ENCODE assay signal across 2 cellular contexts in genomic region chr9:105242557-105242956, GRCh38.
TF ChIP-seq lines count a peak whose summit lies in the region.

No MANE protein-coding gene starts in this region.

TF ChIP-seq in IMR-90, 13 proteins besides CTCF, POLR2A, EP300 and RAD21:
- TF ChIP-seq USF2 (IDR thresholded peaks at IDR 0.05; ENCODE audit: low read depth, low read length) (no peak), MAFK (IDR thresholded peaks at IDR 0.05; ENCODE audit: low read depth, low read length) (no peak), ELK1 (IDR thresholded peaks at IDR 0.05; ENCODE audit: borderline replicate concordance, low read depth, low read length) (no peak), CEBPB (IDR thresholded peaks at IDR 0.05; ENCODE audit: low read depth, low read length) (no peak), SMC3 (IDR thresholded peaks at IDR 0.05; ENCODE audit: low read depth, low read length) (no peak), NFE2L2 (IDR thresholded peaks at IDR 0.05; ENCODE audit: low read depth, low read length) (no peak), MXI1 (IDR thresholded peaks at IDR 0.05; ENCODE audit: borderline replicate concordance, low read depth, low read length) (no peak), MAZ (IDR thresholded peaks at IDR 0.05; ENCODE audit: borderline replicate concordance, low read depth, low read length) (no peak), RFX5 (IDR thresholded peaks at IDR 0.05; ENCODE audit: low read depth, low read length) (no peak), RCOR1 (IDR thresholded peaks at IDR 0.05; ENCODE audit: insufficient replicate concordance, low read length) (no peak), CHD1 (IDR thresholded peaks at IDR 0.05; ENCODE audit: low read depth, low read length) (no peak), BHLHE40 (IDR thresholded peaks at IDR 0.05; ENCODE audit: low read depth, low read length) (no peak), FOS (IDR thresholded peaks at IDR 0.05; ENCODE audit: low read depth, low read length) (no peak)

TF ChIP-seq in GM12878, 131 proteins besides CTCF, POLR2A, EP300 and RAD21:
- TF ChIP-seq PRDM15 (CRISPR knock-in tag; IDR thresholded peaks at IDR 0.05) (no peak), SKIL (IDR thresholded peaks at IDR 0.05; ENCODE audit: low read depth, poor library complexity, severe bottlenecking) (no peak), SREBF2 (IDR thresholded peaks at IDR 0.05; ENCODE audit: low read length) (no peak), BMI1 (IDR thresholded peaks at IDR 0.05; ENCODE audit: borderline replicate concordance) (no peak), CHD1 (IDR thresholded peaks at IDR 0.05; ENCODE audit: low read depth, low read length) (no peak), TCF7 (IDR thresholded peaks at IDR 0.05; ENCODE audit: borderline replicate concordance) (no peak), RELB (IDR thresholded peaks at IDR 0.05; ENCODE audit: low read depth) (no peak), SUZ12 (IDR thresholded peaks at IDR 0.05; ENCODE audit: unreplicated experiment) (no peak), EGR1 (IDR thresholded peaks at IDR 0.05; ENCODE audit: borderline replicate concordance in 1 of 2, low read depth in 2 of 2, low read length in 2 of 2) (no peak), ZZZ3 (IDR thresholded peaks at IDR 0.05; ENCODE audit: control insufficient read depth, insufficient read length, low read depth) (no peak), BCL3 (IDR thresholded peaks at IDR 0.05; ENCODE audit: borderline replicate concordance, insufficient read depth, low read depth, low read length, poor library complexity, severe bottlenecking) (no peak), SIX5 (IDR thresholded peaks at IDR 0.05; ENCODE audit: low read depth, low read length, severe bottlenecking) (no peak), ZBTB11 (CRISPR knock-in tag; IDR thresholded peaks at IDR 0.05) (no peak), ZNF207 (IDR thresholded peaks at IDR 0.05; ENCODE audit: borderline replicate concordance) (no peak), IKZF1 (conservative IDR thresholded peaks at IDR 0.05) (no peak), LARP7 (IDR thresholded peaks at IDR 0.05) (no peak), BACH1 (IDR thresholded peaks at IDR 0.05; ENCODE audit: borderline replicate concordance) (no peak)
